ENCODE assay signal across 8 cellular contexts in genomic region chr6:85594197-85594930, GRCh38. TPM values are rescaled to one million over a fixed set of nuclear protein-coding genes. Genes with fewer than 3 reads are reported as not detected.
DNase-seq lines count a peak whose midpoint lies in the region; ATAC-seq and TF ChIP-seq lines count a peak whose summit lies in the region.

No MANE protein-coding gene starts in this region.

- peak overlapping the region; percentile 78 for H3K4me2 ChIP-seq in GM23338

- H3K36me3 Mint-ChIP-seq in GM23338 (ENCODE audit: low read depth), result peaks cover 2% of the 10 kb centered on the region; the same call in 2 of the 3 replicates

- DNase-seq in GM10266 (ENCODE audit: extremely low spot score), result peak; percentile 25
- peak; percentile 43 for DNase-seq in GM23338 (ENCODE audit: low spot score)
- DNase-seq in M059J (ENCODE audit: low read depth), result peak; percentile 65
- DNase-seq in epithelial cell of esophagus (ENCODE audit: low read depth), result peak; percentile 46
- DNase-seq in H4 (ENCODE audit: low spot score), result no peak
- no peak for DNase-seq in sciatic nerve (ENCODE audit: low spot score)

- peak; percentile 10 for ATAC-seq in GM23338
- ATAC-seq in sciatic nerve, result no peak

- peaks cover 7% of the 10 kb centered on the region; the same call in 1 of the 2 replicates for H3F3A ChIP-seq in GM23338 (replicated peaks; ENCODE audit: low read depth)

- peaks cover 5% of the 10 kb centered on the region for H3K4me1 Mint-ChIP-seq in GM23338

- H3K36me3 ChIP-seq in GM23338 (ENCODE audit: insufficient read depth), result no peaks in the 10 kb centered on the region
- no peaks in the 10 kb centered on the region for H3K36me3 ChIP-seq in neuron (ENCODE audit: insufficient read depth, low read length)

- intact Hi-C loops in sciatic nerve (cut with DNase I), result no loop called here

- no peak for TF ChIP-seq CTCF in GM10266 (IDR thresholded peaks at IDR 0.05; ENCODE audit: control insufficient read depth, insufficient read depth, low read depth, missing control alignments)
- TF ChIP-seq CTCF in GM23338 (conservative IDR thresholded peaks at IDR 0.05; ENCODE audit: low read depth in 2 of 2), result no peak
- TF ChIP-seq CTCF in WI38 (IDR thresholded peaks at IDR 0.05; ENCODE audit: low read depth, low read length), result no peak
- no peak for TF ChIP-seq CTCF in epithelial cell of esophagus (IDR thresholded peaks at IDR 0.05; ENCODE audit: insufficient read depth, low read depth, low read length, missing control alignments)

- peak overlapping the region; percentile 95 for H3K4me3 Mint-ChIP-seq in GM23338

- H3K9me3 Mint-ChIP-seq in GM23338, result peaks cover 3% of the 10 kb centered on the region; the same call in 2 of the 3 replicates

- no peaks in the 10 kb centered on the region for H4K20me1 ChIP-seq in GM23338 (replicated peaks; ENCODE audit: insufficient read depth)

- H3K9me2 ChIP-seq in GM23338 (ENCODE audit: insufficient read depth), result peaks cover 2% of the 10 kb centered on the region; the same call in 1 of the 2 replicates

- peak overlapping the region; percentile 77 for H3K27ac ChIP-seq in GM23338 (ENCODE audit: low read depth)

- peak overlapping the region; percentile 95 for H3K27ac Mint-ChIP-seq in GM23338

- H3K27me3 Mint-ChIP-seq in GM23338 (ENCODE audit: insufficient read depth, low read depth, poor library complexity), result peaks cover 13% of the 10 kb centered on the region

- H3K4me3 ChIP-seq in GM23338, result peak overlapping the region; percentile 88
- H3K4me3 ChIP-seq in WI38 (ENCODE audit: low read depth, low read length), result peak overlapping the region; percentile 73
- peak overlapping the region; percentile 84 for H3K4me3 ChIP-seq in epithelial cell of esophagus (ENCODE audit: low read length)
- H3K4me3 ChIP-seq in neuron (ENCODE audit: low read length), result peak overlapping the region; percentile 61

- peaks cover 2% of the 10 kb centered on the region for H3K9me3 ChIP-seq in neuron (ENCODE audit: low read length)

- peaks cover 33% of the 10 kb centered on the region for H3K79me2 ChIP-seq in GM23338 (replicated peaks; ENCODE audit: insufficient read depth)

- H3K4me1 ChIP-seq in GM23338 (ENCODE audit: insufficient read depth) (no peaks in the 10 kb centered on the region), neuron (ENCODE audit: insufficient read depth, low read length) (peaks cover 11% of the 10 kb centered on the region)

- H2AFZ ChIP-seq in GM23338 (peak overlapping the region; percentile 95), neuron (ENCODE audit: low read depth, low read length) (peak overlapping the region; percentile 40)

- peaks cover 15% of the 10 kb centered on the region; the same call in 1 of the 2 replicates for H3K27me3 ChIP-seq in GM23338 (ENCODE audit: insufficient read depth)
- H3K27me3 ChIP-seq in neuron (ENCODE audit: insufficient read depth, low read length), result no peaks in the 10 kb centered on the region

TF ChIP-seq in GM23338, 12 proteins besides CTCF, POLR2A, EP300 and RAD21:
- TF ChIP-seq REST (IDR thresholded peaks at IDR 0.05; ENCODE audit: unreplicated experiment), result no peak
- 0 out of 2 replicates have a peak, but pooled peaks have one; percentile 29 for TF ChIP-seq POLR2AphosphoS5 (IDR thresholded peaks at IDR 0.05; ENCODE audit: low read depth)
- 0 out of 2 replicates have a peak, but pooled peaks have one; percentile 12 for TF ChIP-seq CREB1 (CRISPR knock-in tag; IDR thresholded peaks at IDR 0.05; ENCODE audit: low read depth)
- no peak for TF ChIP-seq NANOG (IDR thresholded peaks at IDR 0.05; ENCODE audit: borderline replicate concordance)
- TF ChIP-seq ETS1 (IDR thresholded peaks at IDR 0.05), result no peak; the same call in 1 of the 2 replicates

RNA-seq across cellular contexts. Expression of gene SNX14, which starts 0.7 kb away (rescaled TPM):
- total RNA-seq in GM23338 (2014; rRNA removed; shearing (Covaris generic)), result 32.0 and 39.4 TPM in 2 replicates
- polyA plus RNA-seq in GM23338 (2016; fragmentation: Nextera tagmentation; extraction: Ambion mirVana), result 19.9 and 23.1 TPM in 2 replicates
- 151 and 175 TPM in 2 replicates for total RNA-seq in M059J (2014; rRNA removed; shearing (Covaris generic))
- total RNA-seq in H4 (2014; rRNA removed; shearing (Covaris generic)), result 40.4 and 55.9 TPM in 2 replicates
- 92.9 TPM for total RNA-seq in sciatic nerve

RNA-seq across cellular contexts. Expression of gene SYNCRIP, which starts 48.3 kb away (rescaled TPM):
- total RNA-seq in GM23338 (2014; rRNA removed; shearing (Covaris generic)), result 163 and 169 TPM in 2 replicates
- polyA plus RNA-seq in GM23338 (2016; fragmentation: Nextera tagmentation; extraction: Ambion mirVana), result 149 and 164 TPM in 2 replicates
- total RNA-seq in M059J (2014; rRNA removed; shearing (Covaris generic)), result 71.3 and 107 TPM in 2 replicates
- 43.6 and 57.2 TPM in 2 replicates for total RNA-seq in H4 (2014; rRNA removed; shearing (Covaris generic))
- 96.3 TPM for total RNA-seq in sciatic nerve

Comparison
In these comparisons a context has a peak if more than half of its experiments do, and no peak if none do; other contexts are left out.
1. DNase-seq: peak in GM10266 (single experiment), GM23338 (single experiment), M059J (single experiment) and epithelial cell of esophagus (single experiment); none in H4 (single experiment) and sciatic nerve (single experiment).
2. Peak in every context shown above with its lines, with median percentiles within 50 percentile points of each other: H3K4me3 ChIP-seq.